1 cellular context compared by ENCODE assay signal in genomic region chr5:52520171-52520570, GRCh38.
TF ChIP-seq lines count a peak whose summit lies in the region.

No MANE protein-coding gene starts in this region.

TF ChIP-seq in SK-N-SH, 30 proteins besides CTCF, POLR2A, EP300 and RAD21 (continued from another document):
- no peak for TF ChIP-seq PBX3 (IDR thresholded peaks at IDR 0.05)
- TF ChIP-seq FOXM1 (IDR thresholded peaks at IDR 0.05; ENCODE audit: low read depth): no peak
- no peak for TF ChIP-seq SMC3 (IDR thresholded peaks at IDR 0.05; ENCODE audit: low read depth, low read length)
- TF ChIP-seq RFX5 (IDR thresholded peaks at IDR 0.05; ENCODE audit: low read length): no peak
- TF ChIP-seq CHD2 (IDR thresholded peaks at IDR 0.05; ENCODE audit: low read length, partially characterized antibody): no peak
- TF ChIP-seq EZH2phosphoT487 (IDR thresholded peaks at IDR 0.05; ENCODE audit: borderline replicate concordance, low read depth): no peak
- no peak for TF ChIP-seq JUND (IDR thresholded peaks at IDR 0.05)
- no peak for TF ChIP-seq FOSL2 (IDR thresholded peaks at IDR 0.05; ENCODE audit: borderline replicate concordance, low read depth)
- no peak for TF ChIP-seq TEAD4 (IDR thresholded peaks at IDR 0.05; ENCODE audit: borderline replicate concordance, insufficient read depth)
- no peak for TF ChIP-seq GABPA (IDR thresholded peaks at IDR 0.05; ENCODE audit: low read depth)
- no peak for TF ChIP-seq TAF1 (IDR thresholded peaks at IDR 0.05; ENCODE audit: borderline replicate concordance, low read depth, low read length)
- TF ChIP-seq MXI1 (IDR thresholded peaks at IDR 0.05; ENCODE audit: low read depth, low read length): no peak
- TF ChIP-seq MAX (IDR thresholded peaks at IDR 0.05; ENCODE audit: low read depth): no peak
- TF ChIP-seq NFIC (IDR thresholded peaks at IDR 0.05; ENCODE audit: borderline replicate concordance): no peak
- no peak for TF ChIP-seq RXRA (IDR thresholded peaks at IDR 0.05; ENCODE audit: borderline replicate concordance, low read depth)
- TF ChIP-seq YY1 (IDR thresholded peaks at IDR 0.05; ENCODE audit: low read depth): no peak
- no peak for TF ChIP-seq TCF12 (IDR thresholded peaks at IDR 0.05)
